Comparison of ENCODE assay signal across 12 cellular contexts in genomic region chr15:40087991-40088928, GRCh38. TPM values are rescaled to one million over a fixed set of nuclear protein-coding genes. Genes with fewer than 3 reads are reported as not detected.
DNase-seq lines count a peak whose midpoint lies in the region; ATAC-seq lines count a peak whose summit lies in the region.
"Had no signal": no experiment of that assay in that cellular context is flagged by ENCODE, and none has a peak within 500 bp of the region (broad histone marks: within the 10 kb centered on the region; RNA-seq: fewer than 3 reads in every experiment).

No MANE protein-coding gene starts in this region.

- ATAC-seq in stimulated activated memory B cell treated with anti-CD40 and anti-IgM and Interleukin-4, amounts not matched to agents 10 μg/mL and 1 μg/mL and 100 μg/mL, for 72 hours = peak; percentile 15
- ATAC-seq in HG03196 (IDR thresholded peaks at IDR 0.05; ENCODE audit: unreplicated experiment) = no peak
- ATAC-seq: activated naive CD4-positive, alpha-beta T cell treated with anti-CD3 and anti-CD28 coated beads, Interleukin-2, amount 50 U/mL, for 72 hours had no signal

- H3K27ac Mint-ChIP-seq in IgD-negative memory B cell = peak overlapping the region; percentile 39 to 93 (median 64)
- H3K27ac Mint-ChIP-seq in stimulated activated memory B cell treated with anti-CD40 and anti-IgM and Interleukin-4, amounts not matched to agents 10 μg/mL and 1 μg/mL and 100 μg/mL, for 72 hours = peak overlapping the region; percentile 94
- H3K27ac Mint-ChIP-seq: activated CD4-positive, alpha-beta T cell treated with anti-CD3 and anti-CD28 coated beads, Interleukin-2, amount 10 ng/mL, durations not matched to agents 7 days and 5 days had no signal

- DNase-seq in amniotic epithelial cell (ENCODE audit: low read depth) (peak; percentile 63), islet precursor cell (peak; percentile 95), LoVo (ENCODE audit: low spot score) (no peak), hypothalamus (lab: John Stamatoyannopoulos, UW) (no peak), NCI-H1417 (lab: John Stamatoyannopoulos, UW) (no peak)
- DNase-seq: activated CD4-positive, alpha-beta T cell treated with anti-CD3 and anti-CD28 coated beads, Interleukin-2, amount 10 ng/mL, durations not matched to agents 7 days and 5 days; DND-41; NCI-H187 treated with DMSO at 0.1 percent for 48 hours had no signal

- no peak overlapping the region for H3K4me3 Mint-ChIP-seq in IgD-negative memory B cell
- H3K4me3 Mint-ChIP-seq in stimulated activated memory B cell treated with anti-CD40 and anti-IgM and Interleukin-4, amounts not matched to agents 10 μg/mL and 1 μg/mL and 100 μg/mL, for 72 hours = no peak overlapping the region
- H3K4me3 Mint-ChIP-seq: activated CD4-positive, alpha-beta T cell treated with anti-CD3 and anti-CD28 coated beads, Interleukin-2, amount 10 ng/mL, durations not matched to agents 7 days and 5 days had no signal

- no peaks in the 10 kb centered on the region for H3K27me3 Mint-ChIP-seq in IgD-negative memory B cell
- H3K27me3 Mint-ChIP-seq in stimulated activated memory B cell treated with anti-CD40 and anti-IgM and Interleukin-4, amounts not matched to agents 10 μg/mL and 1 μg/mL and 100 μg/mL, for 72 hours = no peaks in the 10 kb centered on the region

- no peaks in the 10 kb centered on the region for H3K9me3 Mint-ChIP-seq in IgD-negative memory B cell
- no peaks in the 10 kb centered on the region for H3K9me3 Mint-ChIP-seq in stimulated activated memory B cell treated with anti-CD40 and anti-IgM and Interleukin-4, amounts not matched to agents 10 μg/mL and 1 μg/mL and 100 μg/mL, for 72 hours
- H3K9me3 Mint-ChIP-seq: activated CD4-positive, alpha-beta T cell treated with anti-CD3 and anti-CD28 coated beads, Interleukin-2, amount 10 ng/mL, durations not matched to agents 7 days and 5 days; activated naive CD4-positive, alpha-beta T cell treated with anti-CD3 and anti-CD28 coated beads, Interleukin-2, amount 50 U/mL, for 72 hours had no signal

- peaks cover 28 to 35% (median 35%) of the 10 kb centered on the region in 3 donors for H3K4me1 Mint-ChIP-seq in IgD-negative memory B cell
- peaks cover 72% of the 10 kb centered on the region for H3K4me1 Mint-ChIP-seq in stimulated activated memory B cell treated with anti-CD40 and anti-IgM and Interleukin-4, amounts not matched to agents 10 μg/mL and 1 μg/mL and 100 μg/mL, for 72 hours

- H3K36me3 Mint-ChIP-seq in IgD-negative memory B cell = peaks cover 4% of the 10 kb centered on the region
- H3K36me3 Mint-ChIP-seq in stimulated activated memory B cell treated with anti-CD40 and anti-IgM and Interleukin-4, amounts not matched to agents 10 μg/mL and 1 μg/mL and 100 μg/mL, for 72 hours = peaks cover 45% of the 10 kb centered on the region
- H3K36me3 Mint-ChIP-seq: activated naive CD4-positive, alpha-beta T cell treated with anti-CD3 and anti-CD28 coated beads, Interleukin-2, amount 50 U/mL, for 72 hours had no signal

RNA-seq across cellular contexts. Expression of gene BMF, which starts 20.4 kb away (rescaled TPM):
- 5.8 TPM for polyA plus RNA-seq in IgD-negative memory B cell

RNA-seq across cellular contexts. Expression of gene SRP14, which starts 49.3 kb away (rescaled TPM):
- 753 TPM for polyA plus RNA-seq in IgD-negative memory B cell

Comparison
In these comparisons a context has a peak if more than half of its experiments do, and no peak if none do; other contexts are left out.
1. DNase-seq: peak in amniotic epithelial cell (single experiment) and islet precursor cell (single experiment); none in LoVo (single experiment), hypothalamus (0 of 51) and NCI-H1417 (0 of 3).